ENCODE assay signal across 22 cellular contexts in the genomic region with DNA sequence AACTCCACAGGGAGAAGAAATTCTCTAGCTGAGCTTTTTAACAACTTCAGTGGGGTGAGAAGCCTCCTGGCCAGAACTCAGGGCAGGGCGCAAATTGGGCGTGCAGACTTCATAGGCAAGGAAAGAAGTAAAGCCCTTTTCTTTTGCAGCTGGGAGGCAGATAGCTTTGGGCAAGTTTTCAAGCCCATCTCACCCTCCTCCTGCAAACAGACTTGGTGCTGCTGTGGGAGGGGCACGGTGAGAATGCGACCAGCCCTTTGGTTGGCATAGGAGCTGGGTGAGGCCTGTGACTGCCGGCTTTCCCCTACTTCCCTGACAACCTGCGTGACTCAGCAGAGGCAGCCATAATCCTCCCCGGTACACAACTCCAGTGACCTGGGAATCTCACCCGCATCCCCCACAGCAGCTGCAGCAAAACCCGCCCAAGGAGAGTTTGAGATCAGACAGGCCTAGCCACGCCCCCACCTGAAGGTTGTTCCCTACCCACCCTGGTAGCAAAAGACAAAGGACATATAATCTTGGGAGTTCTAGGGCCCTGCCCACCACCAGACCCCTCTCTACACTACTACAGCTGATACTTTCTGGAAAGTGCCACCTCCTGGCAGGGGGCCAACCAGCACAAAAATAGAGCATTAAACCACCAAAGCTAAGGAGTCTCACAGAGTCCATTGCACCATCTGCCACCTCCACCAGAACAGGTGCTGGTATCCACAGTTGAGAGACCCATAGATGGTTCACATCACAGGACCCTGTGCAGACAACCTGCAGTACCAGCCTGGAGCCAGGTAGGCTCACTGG.
DNase-seq lines count a peak whose midpoint lies in the region; ATAC-seq, FAIRE-seq and TF ChIP-seq lines count a peak whose summit lies in the region.
"Had no signal": no experiment of that assay in that cellular context is flagged by ENCODE, and none has a peak within 500 bp of the region (broad histone marks: within the 10 kb centered on the region; RNA-seq: fewer than 3 reads in every experiment).

No MANE protein-coding gene starts in this region.

- H3K36me3 ChIP-seq in esophagus (ENCODE audit: control insufficient read depth in 2 of 2, insufficient read depth in 2 of 2, low read length in 1 of 2) (no peaks in the 10 kb centered on the region), neuronal stem cell (replicated peaks in 1 of 2; ENCODE audit: control insufficient read depth in 2 of 2, insufficient read depth in 2 of 2, low read length in 2 of 2) (no peaks in the 10 kb centered on the region), right lobe of liver (no peaks in the 10 kb centered on the region), kidney (ENCODE audit: control insufficient read depth in 1 of 2, insufficient read depth in 2 of 2, low read length in 2 of 2) (no peaks in the 10 kb centered on the region)
- H3K36me3 ChIP-seq: BLaER1 had no signal

- H4K8ac ChIP-seq in neuronal stem cell (ENCODE audit: low read depth, low read length): no peak overlapping the region

- intact Hi-C loops in right lobe of liver (cut with DNase I): no loop called here
- intact Hi-C loops in kidney (cut with DNase I): no loop called here

- peak overlapping the region; percentile 28 for H3K18ac ChIP-seq in neuronal stem cell (ENCODE audit: low read length)

- no peak for TF ChIP-seq CTCF in right lobe of liver (IDR thresholded peaks at IDR 0.05)
- TF ChIP-seq CTCF in kidney (IDR thresholded peaks at IDR 0.05; ENCODE audit: borderline replicate concordance, extremely low read depth, insufficient read depth): no peak

- no peak for ATAC-seq in right lobe of liver
- ATAC-seq: CD8-positive, alpha-beta T cell; GM23338; HCT116 had no signal

- H3K4ac ChIP-seq in neuronal stem cell (ENCODE audit: low read length): no peak overlapping the region

- H2BK12ac ChIP-seq in neuronal stem cell (ENCODE audit: low read length): no peak overlapping the region

- H2AK5ac ChIP-seq in neuronal stem cell (ENCODE audit: low read depth, low read length): no peak overlapping the region

- DNase-seq in NCI-H82 (lab: John Stamatoyannopoulos, UW) (peak; percentile 44), NCI-H82 treated with DMSO at 0.1 percent for 48 hours (lab: John Stamatoyannopoulos, UW; ENCODE audit: unreplicated experiment) (no peak), neuronal stem cell (ENCODE audit: low spot score) (no peak), right lobe of liver (no peak), kidney (no peak), NCI-H2171 (lab: John Stamatoyannopoulos, UW) (no peak)
- DNase-seq: Caco-2; CD4-positive, CD25-positive, alpha-beta regulatory T cell; CD8-positive, alpha-beta T cell; DMS153; DND-41; H9 had no signal

- no peak overlapping the region for H3K4me3 ChIP-seq in esophagus (ENCODE audit: low read depth in 1 of 2, low read length in 2 of 2)
- peak overlapping the region in 1 of 2 donors; percentile 28 for H3K4me3 ChIP-seq in neuronal stem cell (ENCODE audit: low read length in 2 of 2)
- H3K4me3 ChIP-seq in right lobe of liver: no peak overlapping the region
- no peak overlapping the region for H3K4me3 ChIP-seq in kidney (ENCODE audit: low read length in 2 of 2)
- H3K4me3 ChIP-seq: BLaER1, GM23338 had no signal

- no peak overlapping the region for H3K9ac ChIP-seq in neuronal stem cell (ENCODE audit: low read depth, low read length, poor library complexity)
- H3K9ac ChIP-seq in kidney (ENCODE audit: low read length in 2 of 2): no peak overlapping the region
- H3K9ac ChIP-seq: BLaER1 had no signal

- H3K9me3 ChIP-seq in esophagus (ENCODE audit: control insufficient read depth in 2 of 2, insufficient read depth in 1 of 2, low read depth in 1 of 2, low read length in 1 of 2) (peaks cover 0 to 4% of the 10 kb centered on the region in 2 donors), neuronal stem cell (replicated peaks in 1 of 2; ENCODE audit: control insufficient read depth in 2 of 2, insufficient read depth in 1 of 2, low read depth in 1 of 2, low read length in 2 of 2) (no peaks in the 10 kb centered on the region), right lobe of liver (no peaks in the 10 kb centered on the region), kidney (ENCODE audit: control insufficient read depth in 1 of 2, low read length in 2 of 2) (peaks cover 4 to 5% of the 10 kb centered on the region in 2 donors)
- H3K9me3 ChIP-seq: Caco-2 had no signal

- 64 to 71% methylated on average over 10 of the region's 10 CpGs for WGBS in esophagus, 2 donors
- WGBS in neuronal stem cell (ENCODE audit: extremely low coverage in 2 of 2, insufficient read length in 2 of 2, insufficient replicate concordance in 1 of 2), 2 donors: no CpG with 5 or more reads among the region's 10 CpGs
- 51% methylated on average over 2 of the region's 10 CpGs for WGBS in right lobe of liver (ENCODE audit: insufficient coverage, low coverage, low lambda C conversion rate, missing lambda C conversion rate)

- no peak overlapping the region for H3K23ac ChIP-seq in neuronal stem cell (ENCODE audit: low read depth, low read length, poor library complexity)

- no peak overlapping the region for H3K4me2 ChIP-seq in neuronal stem cell (ENCODE audit: insufficient read depth, low read length, poor library complexity, severe bottlenecking)
- H3K4me2 ChIP-seq: BLaER1, GM23338 had no signal

- no peak for FAIRE-seq in kidney (lab: Jason Lieb, UNC)
- FAIRE-seq: A204.1, G401.6, GM12892, GM19239 had no signal

- no peak overlapping the region for H2BK5ac ChIP-seq in neuronal stem cell (ENCODE audit: low read length)

- no peaks in the 10 kb centered on the region for H3K27me3 ChIP-seq in esophagus (ENCODE audit: control insufficient read depth in 1 of 2, insufficient read depth in 2 of 2, low read length in 2 of 2)
- H3K27me3 ChIP-seq in neuronal stem cell (ENCODE audit: control insufficient read depth in 3 of 3, insufficient read depth in 3 of 3, low read depth in 1 of 3, low read length in 3 of 3): no peaks in the 10 kb centered on the region
- no peaks in the 10 kb centered on the region for H3K27me3 ChIP-seq in right lobe of liver
- H3K27me3 ChIP-seq: BLaER1 had no signal

- H2AFZ ChIP-seq in neuronal stem cell (ENCODE audit: low read length): no peak overlapping the region
- H2AFZ ChIP-seq: GM23338 had no signal

- H2BK120ac ChIP-seq in neuronal stem cell (ENCODE audit: low read depth, low read length): peak overlapping the region; percentile 47

- no peak overlapping the region for H2BK15ac ChIP-seq in neuronal stem cell (ENCODE audit: low read length)

- H4K91ac ChIP-seq in neuronal stem cell (ENCODE audit: low read depth, low read length, poor library complexity): no peak overlapping the region

- H3K4me1 ChIP-seq in esophagus (ENCODE audit: control insufficient read depth in 2 of 2, insufficient read depth in 2 of 2, low read length in 1 of 2) (no peaks in the 10 kb centered on the region), neuronal stem cell (ENCODE audit: control insufficient read depth in 2 of 2, insufficient read depth in 1 of 2, low read depth in 1 of 2, low read length in 2 of 2) (no peaks in the 10 kb centered on the region), right lobe of liver (no peaks in the 10 kb centered on the region), kidney (ENCODE audit: control insufficient read depth in 1 of 2, insufficient read depth in 1 of 2, low read depth in 1 of 2, low read length in 2 of 2) (no peaks in the 10 kb centered on the region)
- H3K4me1 ChIP-seq: BLaER1, Caco-2 had no signal

- peak overlapping the region; percentile 57 to 76 for H3K27ac ChIP-seq in esophagus (ENCODE audit: low read depth in 2 of 2, low read length in 1 of 2)
- no peak overlapping the region for H3K27ac ChIP-seq in neuronal stem cell (replicated peaks; ENCODE audit: low read length)
- H3K27ac ChIP-seq in right lobe of liver: no peak overlapping the region
- no peak overlapping the region for H3K27ac ChIP-seq in kidney (ENCODE audit: low read depth in 2 of 2, low read length in 2 of 2)
- H3K27ac ChIP-seq: 22Rv1, BLaER1, C4-2B had no signal

- H3K79me1 ChIP-seq in neuronal stem cell (ENCODE audit: low read depth, low read length): no peaks in the 10 kb centered on the region

- H3K14ac ChIP-seq in neuronal stem cell (ENCODE audit: low read length): peak overlapping the region; percentile 82

- TF ChIP-seq POLR2A in right lobe of liver (IDR thresholded peaks at IDR 0.05): no peak

Comparison
In these comparisons a context has a peak if more than half of its experiments do, and no peak if none do; other contexts are left out.
1. H3K27ac ChIP-seq: peak in esophagus (2 of 2); none in neuronal stem cell (single experiment), right lobe of liver (0 of 3) and kidney (0 of 2).